ENCODE assay signal across 8 cellular contexts in the genomic region with DNA sequence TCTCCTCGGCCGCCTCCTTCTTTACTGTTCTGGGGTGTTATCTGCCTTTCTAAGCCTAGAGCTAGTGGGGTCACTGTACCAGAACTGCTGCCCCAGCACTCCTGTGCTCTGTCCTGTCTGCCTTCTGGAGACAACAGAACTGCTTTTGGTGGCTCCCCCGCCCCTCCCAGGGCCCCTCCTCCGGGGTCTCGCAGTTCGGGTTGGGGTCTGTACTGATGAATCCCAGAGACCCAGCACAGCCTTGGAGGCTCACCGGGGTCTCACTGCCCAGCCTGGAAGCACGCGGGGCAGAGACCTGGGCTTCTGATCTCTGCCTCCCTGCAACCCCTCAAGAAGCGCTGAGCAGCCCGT. TPM values are rescaled to one million over a fixed set of nuclear protein-coding genes. Genes with fewer than 3 reads are reported as not detected.
DNase-seq lines count a peak whose midpoint lies in the region; ATAC-seq and TF ChIP-seq lines count a peak whose summit lies in the region.

No MANE protein-coding gene starts in this region.

- no peak for TF ChIP-seq EP300 in gastroesophageal sphincter (IDR thresholded peaks at IDR 0.05)
- no peak for TF ChIP-seq EP300 in sigmoid colon (IDR thresholded peaks at IDR 0.05)

- 77% methylated on average over 2 of the region's 11 CpGs; no CpG with 5 or more reads in 1 of the 2 donors for WGBS in gastroesophageal sphincter (ENCODE audit: low coverage in 1 of 2), 2 donors
- 52 to 56% methylated on average over 11 of the region's 11 CpGs for WGBS in sigmoid colon, 2 donors
- 29 to 40% methylated on average over 10 to 11 of the region's 11 CpGs for WGBS in aorta, 2 donors

- H3K9me3 ChIP-seq in WERI-Rb-1 (ENCODE audit: severe bottlenecking) (no peaks in the 10 kb centered on the region), gastroesophageal sphincter (no peaks in the 10 kb centered on the region), sigmoid colon (no peaks in the 10 kb centered on the region), aorta (ENCODE audit: control insufficient read depth, low read length) (no peaks in the 10 kb centered on the region)

- H3K27me3 ChIP-seq in GM06990 (replicated peaks; ENCODE audit: control insufficient read depth, insufficient read depth, low read length) (peaks cover 1% of the 10 kb centered on the region), WERI-Rb-1 (ENCODE audit: insufficient read depth, low read depth, severe bottlenecking) (no peaks in the 10 kb centered on the region), gastroesophageal sphincter (peaks cover 65% of the 10 kb centered on the region), sigmoid colon (peaks cover 4 to 25% (median 9%) of the 10 kb centered on the region in 3 donors), aorta (ENCODE audit: control insufficient read depth in 1 of 2, insufficient read depth in 2 of 2, low read length in 1 of 2) (no peaks in the 10 kb centered on the region)

- intact Hi-C loops in sigmoid colon (cut with DNase I) (loop anchor here (1.0 to 5.0 kb wide), 4 partner anchors 105 to 501 kb away; a partner anchor contains a TSS), aorta (cut with DNase I) (loop anchor here (2.0 to 5.0 kb wide), 4 partner anchors 104 to 200 kb away; a partner anchor contains a TSS)

- TF ChIP-seq CTCF in GM06990 (IDR thresholded peaks at IDR 0.05; ENCODE audit: insufficient read depth, low read length, poor library complexity, severe bottlenecking) (no peak), WERI-Rb-1 (IDR thresholded peaks at IDR 0.05; ENCODE audit: low read depth, low read length) (no peak), gastroesophageal sphincter (IDR thresholded peaks at IDR 0.05) (no peak), sigmoid colon (IDR thresholded peaks at IDR 0.05) (no peak)

- H3K4me3 ChIP-seq in GM06990 (replicated peaks; ENCODE audit: low read depth, low read length): peak overlapping the region; percentile 25; the same call in 1 of the 2 replicates
- peak overlapping the region; percentile 36 for H3K4me3 ChIP-seq in WERI-Rb-1 (ENCODE audit: low read depth, low read length)
- peak overlapping the region; percentile 11 to 53 for H3K4me3 ChIP-seq in gastroesophageal sphincter
- H3K4me3 ChIP-seq in sigmoid colon: peak overlapping the region; percentile 15 to 52 (median 48)
- peak overlapping the region in 1 of 2 donors; percentile 49 for H3K4me3 ChIP-seq in aorta (ENCODE audit: low read length in 2 of 2)

- H3K27ac ChIP-seq in WERI-Rb-1 (peak overlapping the region; percentile 8), gastroesophageal sphincter (peak overlapping the region in 2 of 4 donors; percentile 48 to 62), sigmoid colon (peak overlapping the region in 2 of 4 donors; percentile 45 to 57), aorta (ENCODE audit: low read depth in 1 of 2, low read length in 2 of 2) (no peak overlapping the region)

- H3K4me1 ChIP-seq in gastroesophageal sphincter (peaks cover 0 to 35% (median 10%) of the 10 kb centered on the region in 3 donors), sigmoid colon (peaks cover 0 to 18% (median 16%) of the 10 kb centered on the region in 4 donors), aorta (ENCODE audit: control insufficient read depth in 1 of 2, insufficient read depth in 2 of 2, low read length in 2 of 2) (no peaks in the 10 kb centered on the region)

- TF ChIP-seq POLR2A in gastroesophageal sphincter (IDR thresholded peaks at IDR 0.05) (no peak), sigmoid colon (IDR thresholded peaks at IDR 0.05) (no peak)

- ATAC-seq in gastroesophageal sphincter: no peak
- ATAC-seq in aorta (ENCODE audit: low FRiP score): no peak

- no peaks in the 10 kb centered on the region for H3K36me3 ChIP-seq in GM06990 (ENCODE audit: control insufficient read depth, insufficient read depth, low read length)
- H3K36me3 ChIP-seq in WERI-Rb-1: no peaks in the 10 kb centered on the region
- no peaks in the 10 kb centered on the region for H3K36me3 ChIP-seq in gastroesophageal sphincter
- no peaks in the 10 kb centered on the region for H3K36me3 ChIP-seq in sigmoid colon
- H3K36me3 ChIP-seq in aorta (ENCODE audit: control insufficient read depth in 1 of 2, insufficient read depth in 2 of 2, low read length in 1 of 2): no peaks in the 10 kb centered on the region

- no peak for DNase-seq in GM06990 (ENCODE audit: extremely low read depth, insufficient read length)
- no peak for DNase-seq in WERI-Rb-1
- DNase-seq in sigmoid colon: no peak
- no peak for DNase-seq in aorta
- no peak for DNase-seq in activated CD4-positive, CD25-positive, alpha-beta regulatory T cell (lab: John Stamatoyannopoulos, UW)
- DNase-seq in activated CD4-positive, alpha-beta T cell treated with anti-CD3 and anti-CD28 coated beads for 4 hours: no peak
- DNase-seq in inferior parietal cortex (ENCODE audit: extremely low spot score): no peak

RNA-seq across cellular contexts. Expression of a gene that starts 3.2 kb away (rescaled TPM):
- total RNA-seq in gastroesophageal sphincter: 10 to 100 TPM in 2 of 4 donors, 1 to 10 TPM in 2; 8.7 to 17.8 (median 11.4) TPM
- total RNA-seq in sigmoid colon: 10 to 100 TPM in 1 of 4 donors, 1 to 10 TPM in 3; 5.6 to 15.0 (median 8.5) TPM
- 10 to 100 TPM; 22.2 to 58.7 (median 40.5) TPM for polyA plus RNA-seq in sigmoid colon
- 10 to 100 TPM in 1 of 2 donors, 1 to 10 TPM in 1; 3.9 to 19.6 TPM for total RNA-seq in aorta
- 1 to 10 TPM in 1 of 2 donors, under 1 TPM in 1; 0.56 to 6.1 TPM for polyA plus RNA-seq in aorta

RNA-seq across cellular contexts. Expression of a gene that starts 48.7 kb away (rescaled TPM):
- 10 to 100 TPM; 44.4 to 53.2 (median 50.9) TPM for total RNA-seq in gastroesophageal sphincter
- total RNA-seq in sigmoid colon: 10 to 100 TPM; 40.0 to 44.7 (median 42.9) TPM
- polyA plus RNA-seq in sigmoid colon: 10 to 100 TPM in 1 of 3 donors, 1 to 10 TPM in 2; 9.0 to 31.3 (median 9.5) TPM
- total RNA-seq in aorta: 10 to 100 TPM; 39.3 to 59.9 TPM
- polyA plus RNA-seq in aorta: 10 to 100 TPM in 1 of 2 donors, 1 to 10 TPM in 1; 6.8 to 13.7 TPM
